In the genomic region with DNA sequence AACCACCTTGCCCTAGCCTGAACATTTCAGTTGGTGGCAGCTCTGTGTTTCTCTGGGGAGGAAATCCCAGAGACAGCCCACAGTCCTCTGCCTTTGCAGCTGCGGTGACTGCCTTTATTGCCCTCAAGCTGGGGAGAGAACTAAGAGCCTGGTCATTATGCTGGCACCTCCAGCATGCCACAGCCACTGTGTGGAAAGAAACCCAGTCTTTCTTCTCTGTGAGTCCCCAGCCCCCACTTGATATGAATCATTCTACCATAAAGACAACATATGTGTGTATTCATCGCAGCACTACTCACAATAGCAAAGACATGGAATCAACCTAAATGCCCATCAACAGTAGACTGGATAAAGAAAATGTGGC, we compare ENCODE assay signal across 26 cellular contexts.
"Had no signal": no experiment of that assay in that cellular context is flagged by ENCODE, and none has a peak within 500 bp of the region (broad histone marks: within the 10 kb centered on the region; RNA-seq: fewer than 3 reads in every experiment).

No MANE protein-coding gene starts in this region.

- H3K9me3 Mint-ChIP-seq: natural killer cell; nephron; neural progenitor cell; stimulated activated naive B cell treated with anti-CD40 and anti-IgM and Interleukin-4, amounts not matched to agents 10 μg/mL and 1 μg/mL and 100 μg/mL, for 72 hours; stimulated activated naive CD8-positive, alpha-beta T cell treated with anti-CD3 and anti-CD28 coated beads, Interleukin-15, Interleukin-2, amounts not matched to agents 100 ng/mL and 50 ng/mL, for 24 hours; type B pancreatic cell had no signal

- H3K4me1 ChIP-seq: neural progenitor cell, uterus had no signal

- H3K9ac ChIP-seq: neural progenitor cell had no signal

- H3K36me3 Mint-ChIP-seq: naive thymus-derived CD4-positive, alpha-beta T cell; natural killer cell; neural progenitor cell; stimulated activated effector memory CD8-positive, alpha-beta T cell treated with anti-CD3 and anti-CD28 coated beads, Interleukin-12 subunit alpha, Interleukin-12 subunit beta, amount 100 ng/mL, for 72 hours; stimulated activated naive B cell treated with anti-CD40 and anti-IgM and Interleukin-4, amounts not matched to agents 10 μg/mL and 1 μg/mL and 100 μg/mL, for 72 hours; type B pancreatic cell had no signal

- H3K27me3 Mint-ChIP-seq: stimulated activated naive B cell treated with anti-CD40 and anti-IgM and Interleukin-4, amounts not matched to agents 10 μg/mL and 1 μg/mL and 100 μg/mL, for 72 hours; type B pancreatic cell had no signal

- H3K4me3 Mint-ChIP-seq: naive thymus-derived CD4-positive, alpha-beta T cell; natural killer cell; nephron; neural progenitor cell; stimulated activated effector memory CD8-positive, alpha-beta T cell treated with anti-CD3 and anti-CD28 coated beads, Interleukin-12 subunit alpha, Interleukin-12 subunit beta, amount 100 ng/mL, for 72 hours; stimulated activated naive B cell treated with anti-CD40 and anti-IgM and Interleukin-4, amounts not matched to agents 10 μg/mL and 1 μg/mL and 100 μg/mL, for 72 hours; stimulated activated naive CD8-positive, alpha-beta T cell treated with anti-CD3 and anti-CD28 coated beads, Interleukin-15, Interleukin-2, amounts not matched to agents 100 ng/mL and 50 ng/mL, for 24 hours; type B pancreatic cell had no signal

- H3K27me3 ChIP-seq: neural progenitor cell, pancreas, right lobe of liver, sigmoid colon, stomach, thyroid gland, tibial nerve, upper lobe of right lung, uterus had no signal

- H3K4me2 ChIP-seq: neural progenitor cell had no signal

- H3K27ac ChIP-seq: neural progenitor cell, pancreas, psoas muscle, right lobe of liver, sigmoid colon, stomach, thoracic aorta, thyroid gland, tibial nerve, upper lobe of right lung, uterus had no signal

- H3K27ac Mint-ChIP-seq: naive thymus-derived CD4-positive, alpha-beta T cell; natural killer cell; nephron; neural progenitor cell; progenitor cell of endocrine pancreas; stimulated activated effector memory CD8-positive, alpha-beta T cell treated with anti-CD3 and anti-CD28 coated beads, Interleukin-12 subunit alpha, Interleukin-12 subunit beta, amount 100 ng/mL, for 72 hours; stimulated activated naive B cell treated with anti-CD40 and anti-IgM and Interleukin-4, amounts not matched to agents 10 μg/mL and 1 μg/mL and 100 μg/mL, for 72 hours; stimulated activated naive CD8-positive, alpha-beta T cell treated with anti-CD3 and anti-CD28 coated beads, Interleukin-15, Interleukin-2, amounts not matched to agents 100 ng/mL and 50 ng/mL, for 24 hours; type B pancreatic cell had no signal

- DNase-seq: naive thymus-derived CD4-positive, alpha-beta T cell; natural killer cell; pancreas; psoas muscle; right lobe of liver; sigmoid colon; small intestine; stimulated activated CD4-positive, alpha-beta T cell treated with anti-CD3 and anti-CD28 coated beads, Interleukin-15, amount 100 ng/mL, for 24 hours; stimulated activated CD4-positive, alpha-beta T cell treated with anti-CD3 and anti-CD28 coated beads, Interleukin-2, amount 100 ng/mL, for 24 hours; stimulated activated CD4-positive, alpha-beta T cell treated with anti-CD3 and anti-CD28 coated beads, Interleukin-2, amount 100 ng/mL, for 48 hours; stimulated activated CD4-positive, alpha-beta T cell treated with anti-CD3 and anti-CD28 coated beads, Interleukin-4, amount 100 ng/mL, for 24 hours; stimulated activated naive B cell treated with anti-CD40 and anti-IgM and Interleukin-4, amounts not matched to agents 10 μg/mL and 1 μg/mL and 100 μg/mL, for 72 hours; stimulated activated naive CD4-positive, alpha-beta T cell treated with Interleukin-2 at 50 U/mL for 16 hours; stomach; thyroid gland; upper lobe of right lung; uterus had no signal

- H2AFZ ChIP-seq: neural progenitor cell had no signal

- H3K9me3 ChIP-seq: pancreas, psoas muscle, right lobe of liver, sigmoid colon, stomach, thoracic aorta, thyroid gland, tibial nerve, upper lobe of right lung, uterus had no signal

- ATAC-seq: naive thymus-derived CD4-positive, alpha-beta T cell; natural killer cell; pancreas; right cardiac atrium; stimulated activated naive B cell treated with anti-CD40 and anti-IgM and Interleukin-4, amounts not matched to agents 10 μg/mL and 1 μg/mL and 100 μg/mL, for 72 hours had no signal

- H3K4me3 ChIP-seq: neural progenitor cell, pancreas, psoas muscle, right lobe of liver, sigmoid colon, stomach, thoracic aorta, thyroid gland, tibial nerve, upper lobe of right lung, uterus had no signal

- H3K36me3 ChIP-seq: neural progenitor cell, pancreas, right lobe of liver, sigmoid colon, stomach, thoracic aorta, thyroid gland, tibial nerve, upper lobe of right lung, uterus had no signal
